In genomic region chr7:146146866-146147265, GRCh38 we compare ENCODE assay signal across 15 cellular contexts. TPM values are rescaled to one million over a fixed set of nuclear protein-coding genes. Genes with fewer than 3 reads are reported as not detected.
DNase-seq lines count a peak whose midpoint lies in the region; ATAC-seq, FAIRE-seq and TF ChIP-seq lines count a peak whose summit lies in the region.
"Had no signal": no experiment of that assay in that cellular context is flagged by ENCODE, and none has a peak within 500 bp of the region (broad histone marks: within the 10 kb centered on the region; RNA-seq: fewer than 3 reads in every experiment).

No MANE protein-coding gene starts in this region.

- peak overlapping the region; percentile 60 for H3K4me3 Mint-ChIP-seq in astrocyte (ENCODE audit: unreplicated experiment)

- H3K9me3 ChIP-seq in astrocyte (ENCODE audit: insufficient read depth, low read depth, low read length) = no peaks in the 10 kb centered on the region
- H3K9me3 ChIP-seq: A549, uterus had no signal

- peaks cover 13% of the 10 kb centered on the region for H3K4me1 Mint-ChIP-seq in astrocyte (ENCODE audit: low read depth, unreplicated experiment)

- no peaks in the 10 kb centered on the region for H3K27me3 ChIP-seq in astrocyte (ENCODE audit: insufficient read depth, low read length)
- H3K27me3 ChIP-seq: uterus had no signal

- H3K9me3 Mint-ChIP-seq in astrocyte (ENCODE audit: unreplicated experiment) = no peaks in the 10 kb centered on the region

- H3K36me3 Mint-ChIP-seq in astrocyte (ENCODE audit: low read depth, unreplicated experiment) = no peaks in the 10 kb centered on the region

- H3K4me2 ChIP-seq in astrocyte (ENCODE audit: low read length) = peak overlapping the region; percentile 60
- H3K4me2 ChIP-seq: A549 had no signal

- H4K20me1 ChIP-seq in astrocyte (ENCODE audit: insufficient read depth, low read length) = no peaks in the 10 kb centered on the region

- ATAC-seq in GM21737 (IDR thresholded peaks at IDR 0.05; ENCODE audit: unreplicated experiment) = no peak
- ATAC-seq in GM18907 (IDR thresholded peaks at IDR 0.05; ENCODE audit: unreplicated experiment) = no peak
- no peak for ATAC-seq in GM21360 (IDR thresholded peaks at IDR 0.05; ENCODE audit: unreplicated experiment)
- ATAC-seq: A549 had no signal

- peaks cover 4% of the 10 kb centered on the region for H3K4me1 ChIP-seq in astrocyte (ENCODE audit: insufficient read depth, low read length)
- H3K4me1 ChIP-seq: A549, parathyroid adenoma, uterus had no signal

- no peaks in the 10 kb centered on the region for H3K79me2 ChIP-seq in astrocyte (ENCODE audit: insufficient read depth, low read length)
- H3K79me2 ChIP-seq: parathyroid adenoma had no signal

- H2AFZ ChIP-seq in astrocyte (ENCODE audit: low read depth, low read length) = peak overlapping the region; percentile 24
- H2AFZ ChIP-seq: parathyroid adenoma had no signal

- H3K4me3 ChIP-seq in astrocyte (ENCODE audit: insufficient read depth, low read depth, low read length) = peak overlapping the region; percentile 13
- H3K4me3 ChIP-seq: A549, uterus had no signal

- no peak overlapping the region for H3K9ac ChIP-seq in astrocyte (ENCODE audit: low read length)
- H3K9ac ChIP-seq: parathyroid adenoma had no signal

- no peaks in the 10 kb centered on the region for H3K36me3 ChIP-seq in astrocyte (ENCODE audit: insufficient read depth, low read length)
- H3K36me3 ChIP-seq: uterus had no signal

- DNase-seq in NCI-H2171 treated with DMSO at 0.1 percent for 48 hours (lab: John Stamatoyannopoulos, UW) = peak; percentile 41
- DNase-seq in NCI-H2171 (lab: John Stamatoyannopoulos, UW) = no peak
- DNase-seq in NCI-H146 treated with DMSO at 0.1 percent for 48 hours (lab: John Stamatoyannopoulos, UW; ENCODE audit: unreplicated experiment) = peak; percentile 83
- peak; percentile 69 for DNase-seq in astrocyte (ENCODE audit: low read depth)
- DNase-seq in non-pigmented ciliary epithelial cell (ENCODE audit: low read depth) = peak; percentile 41
- DNase-seq: activated CD4-positive, alpha-beta T cell treated with anti-CD3 and anti-CD28 coated beads, Interleukin-2, amount 50 U/mL, for 48 hours; DMS79; T-helper 2 cell; uterus had no signal

- peak overlapping the region; percentile 91 for H3K27ac Mint-ChIP-seq in astrocyte (ENCODE audit: unreplicated experiment)

- no peak for TF ChIP-seq CTCF in astrocyte (IDR thresholded peaks at IDR 0.05; ENCODE audit: insufficient read depth, low read depth, low read length)

- FAIRE-seq in astrocyte (lab: Jason Lieb, UNC) = no peak
- FAIRE-seq: A549, H1 had no signal

- H3K27ac ChIP-seq in astrocyte (ENCODE audit: low read depth, low read length) = peak overlapping the region; percentile 51
- H3K27ac ChIP-seq: A549, parathyroid adenoma, uterus had no signal

- H3K27me3 Mint-ChIP-seq in astrocyte (ENCODE audit: low read depth, unreplicated experiment) = no peaks in the 10 kb centered on the region

RNA-seq across cellular contexts. Expression of gene CNTNAP2, which starts 30.3 kb away (rescaled TPM):
- total RNA-seq in astrocyte = 14.0 and 20.0 TPM in 2 replicates
